In the genomic region with DNA sequence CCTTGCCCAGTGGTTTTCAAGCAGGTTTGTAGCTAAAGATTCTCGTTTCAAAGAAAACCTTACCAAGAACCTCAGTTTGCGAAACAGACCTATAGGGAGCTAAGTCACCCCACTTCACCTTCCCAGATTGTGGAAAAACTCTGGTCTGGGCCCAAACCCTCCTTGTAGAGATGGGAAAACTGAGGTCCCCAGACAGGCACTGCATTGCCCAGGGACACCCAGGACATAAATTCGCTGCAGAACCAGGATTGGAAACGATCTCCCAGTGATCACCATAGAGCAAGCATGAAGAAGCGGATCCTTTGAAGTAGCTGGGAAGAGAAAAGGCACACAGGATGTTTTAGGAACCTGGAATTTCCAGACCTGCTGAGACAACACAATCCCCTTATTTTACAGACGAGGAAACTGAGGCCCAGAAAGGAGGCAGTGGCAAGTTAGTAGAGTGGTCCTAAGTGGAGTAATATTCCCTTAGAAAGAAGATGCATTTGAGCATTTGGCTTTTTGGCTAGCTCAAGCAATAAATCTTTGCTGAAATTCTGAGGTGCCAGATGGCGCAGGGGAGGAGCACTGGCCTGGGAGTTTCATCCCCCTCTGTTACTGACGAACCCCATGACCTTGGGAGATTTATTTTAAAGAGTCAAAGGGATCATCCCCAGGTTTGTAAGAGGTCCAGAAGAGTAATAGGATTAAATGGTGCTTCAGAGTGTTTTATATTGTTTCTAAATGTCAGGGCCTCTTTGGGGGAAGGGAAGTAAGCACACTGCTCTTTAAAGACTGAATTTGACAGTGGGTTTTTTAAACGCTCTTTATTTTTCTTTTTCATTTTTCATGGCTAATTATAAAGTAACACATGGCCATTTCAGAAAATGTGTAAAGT, we compare ENCODE assay signal across 10 cellular contexts.
DNase-seq lines count a peak whose midpoint lies in the region; ATAC-seq and TF ChIP-seq lines count a peak whose summit lies in the region.
"Had no signal": no experiment of that assay in that cellular context is flagged by ENCODE, and none has a peak within 500 bp of the region (broad histone marks: within the 10 kb centered on the region; RNA-seq: fewer than 3 reads in every experiment).

No MANE protein-coding gene starts in this region.

- peaks cover 10% of the 10 kb centered on the region; the same call in 1 of the 2 replicates for H3K4me1 ChIP-seq in DND-41 (ENCODE audit: insufficient read depth, low read length)
- no peaks in the 10 kb centered on the region for H3K4me1 ChIP-seq in parathyroid adenoma

- no peaks in the 10 kb centered on the region for H3K36me3 ChIP-seq in DND-41 (ENCODE audit: insufficient read depth, low read length)
- no peaks in the 10 kb centered on the region for H3K36me3 ChIP-seq in parathyroid adenoma (ENCODE audit: control insufficient read depth, insufficient read depth, low read length)

- H3K27ac ChIP-seq in DND-41 (ENCODE audit: low read length) (no peak overlapping the region), dorsolateral prefrontal cortex (peak overlapping the region in 28 of 59 donors; percentile 5 to 71 (median 39)), parathyroid adenoma (no peak overlapping the region)

- intact Hi-C loops in dorsolateral prefrontal cortex (cut with DNase I) = no loop called here

- H3K27me3 ChIP-seq in DND-41 (ENCODE audit: insufficient read depth, low read length, poor library complexity) (peaks cover 3% of the 10 kb centered on the region), dorsolateral prefrontal cortex (no peaks in the 10 kb centered on the region), parathyroid adenoma (ENCODE audit: control insufficient read depth, insufficient read depth, low read length) (no peaks in the 10 kb centered on the region)

- DNase-seq in DND-41 (no peak), NCI-H446 treated with DMSO at 0.1 percent for 48 hours (lab: John Stamatoyannopoulos, UW) (peak; percentile 72), dorsolateral prefrontal cortex (peak in 1 of 10 donors; percentile 28), RPMI8226 (no peak), mucosa of gallbladder (ENCODE audit: low spot score) (no peak), NCI-H1092 (lab: John Stamatoyannopoulos, UW) (no peak)
- DNase-seq in stimulated activated CD4-positive, alpha-beta T cell treated with anti-CD3 and anti-CD28 coated beads, Interleukin-15, amount 100 ng/mL, for 24 hours = no peak
- DNase-seq: GOT3, T-helper 9 cell had no signal

- H3K9me3 ChIP-seq in DND-41 (ENCODE audit: insufficient read depth, low read length, severe bottlenecking) (no peaks in the 10 kb centered on the region), parathyroid adenoma (ENCODE audit: control insufficient read depth, low read length) (no peaks in the 10 kb centered on the region)

- H3K9ac ChIP-seq in DND-41 (ENCODE audit: low read depth, low read length) (no peak overlapping the region), parathyroid adenoma (no peak overlapping the region)

- no peak overlapping the region for H2AFZ ChIP-seq in DND-41 (ENCODE audit: low read depth, low read length)
- peak overlapping the region; percentile 83 for H2AFZ ChIP-seq in parathyroid adenoma

- H3K4me3 ChIP-seq in DND-41 (ENCODE audit: low read depth in 1 of 2, low read length in 2 of 2) (0 out of 4 replicates have a peak overlapping the region, but pooled peaks of 1 of the 2 experiments have one; percentile 12), dorsolateral prefrontal cortex (peak overlapping the region in 57 of 59 donors; percentile 28 to 68 (median 49)), parathyroid adenoma (ENCODE audit: low read depth, low read length) (peak overlapping the region; percentile 38)

- peak overlapping the region; percentile 49; the same call in 1 of the 2 replicates for H3K4me2 ChIP-seq in DND-41 (ENCODE audit: insufficient read depth, low read length)
- peak overlapping the region; percentile 41 for H3K4me2 ChIP-seq in parathyroid adenoma (ENCODE audit: low read length)

- H3K79me2 ChIP-seq in DND-41 (ENCODE audit: insufficient read depth, low read length) (no peaks in the 10 kb centered on the region), parathyroid adenoma (no peaks in the 10 kb centered on the region)

- TF ChIP-seq CTCF in DND-41 (IDR thresholded peaks at IDR 0.05; ENCODE audit: borderline replicate concordance, extremely low read depth, low read length, poor library complexity, severe bottlenecking) = no peak
- TF ChIP-seq CTCF in dorsolateral prefrontal cortex (IDR thresholded peaks at IDR 0.05 in 54 of 56, conservative IDR thresholded peaks at IDR 0.05 in 2 of 56; ENCODE audit: low read depth in 1 of 56, partially characterized antibody in 56 of 56) = no peak
- TF ChIP-seq CTCF in parathyroid adenoma (IDR thresholded peaks at IDR 0.05) = no peak

- ATAC-seq in DND-41 (ENCODE audit: insufficient read depth, low read depth) = no peak

- H4K20me1 ChIP-seq in DND-41 (ENCODE audit: insufficient read depth, low read length) = no peaks in the 10 kb centered on the region
